10 cellular contexts compared by ENCODE assay signal in the genomic region with DNA sequence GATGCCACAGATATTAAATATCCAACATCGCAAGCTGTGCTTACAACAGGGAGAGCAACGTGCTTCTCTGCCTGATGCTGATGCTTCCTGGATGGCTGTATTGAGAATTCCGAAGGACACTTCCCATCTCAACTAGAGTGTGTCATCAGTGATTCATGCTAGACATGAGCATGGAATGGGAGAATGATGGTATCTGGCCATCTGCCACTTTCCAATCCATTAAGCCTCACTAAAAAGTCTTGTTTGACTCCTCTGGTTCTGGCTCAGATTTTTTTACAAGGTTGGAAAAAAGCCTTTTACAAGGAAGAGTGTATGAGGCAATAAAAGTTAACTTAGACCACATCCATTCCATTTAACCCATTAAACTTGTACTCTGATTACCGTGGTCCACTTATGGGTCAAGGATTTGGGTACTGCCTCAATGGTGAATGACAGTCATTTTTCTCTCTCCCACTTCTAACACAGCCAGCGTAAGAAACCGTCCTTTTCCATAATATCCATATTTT.
DNase-seq lines count a peak whose midpoint lies in the region; FAIRE-seq and TF ChIP-seq lines count a peak whose summit lies in the region.
"Had no signal": no experiment of that assay in that cellular context is flagged by ENCODE, and none has a peak within 500 bp of the region (broad histone marks: within the 10 kb centered on the region; RNA-seq: fewer than 3 reads in every experiment).

No MANE protein-coding gene starts in this region.

- dilution Hi-C loops in endothelial cell of umbilical vein (cut with MboI; ENCODE audit: extremely low pct_ligation_motif_present, low sequenced_read_pairs) = no loop called here

- H3K4me2 ChIP-seq in endothelial cell of umbilical vein (ENCODE audit: insufficient read depth, low read length) = no peak overlapping the region
- H3K4me2 ChIP-seq: PC-9 had no signal

- no peaks in the 10 kb centered on the region for H3K79me2 ChIP-seq in endothelial cell of umbilical vein (ENCODE audit: control insufficient read depth, insufficient read depth, low read length)

- H3K9me1 ChIP-seq in endothelial cell of umbilical vein (replicated peaks; ENCODE audit: control insufficient read depth, extremely low read depth, insufficient read depth, low read length) = no peaks in the 10 kb centered on the region

- CTCF ChIA-PET in endothelial cell of umbilical vein (lab: Charles Lee) = no interaction called here

- H3K36me3 ChIP-seq in endothelial cell of umbilical vein (ENCODE audit: control insufficient read depth in 2 of 2, extremely low read depth in 1 of 2, insufficient read depth in 2 of 2, low read length in 2 of 2) = no peaks in the 10 kb centered on the region

- H2AFZ ChIP-seq in endothelial cell of umbilical vein (ENCODE audit: low read depth, low read length) = no peak overlapping the region
- H2AFZ ChIP-seq: PC-9 had no signal

- DNase-seq in Caki2 (ENCODE audit: low read depth) = peak; percentile 72
- DNase-seq in NCI-H226 = peak; percentile 97
- DNase-seq in endothelial cell of umbilical vein (ENCODE audit: low read depth, low spot score) = peak; percentile 11
- peak; percentile 93 for DNase-seq in myocyte (ENCODE audit: low read depth)
- no peak for DNase-seq in NK-92 treated with Interleukin-12 subunit alpha and Interleukin-12 subunit beta, amount 100 ng/mL, for 24 hours (lab: John Stamatoyannopoulos, UW)
- no peak for DNase-seq in iPS-NIHi11 (ENCODE audit: low spot score)
- no peak for DNase-seq in dorsolateral prefrontal cortex
- DNase-seq in NCI-H146 treated with DMSO at 0.1 percent for 48 hours (lab: John Stamatoyannopoulos, UW; ENCODE audit: unreplicated experiment) = no peak
- DNase-seq: activated CD4-positive, alpha-beta memory T cell treated with anti-CD3 and anti-CD28 coated beads, Interleukin-2, amount 10 ng/mL, durations not matched to agents 7 days and 5 days; PC-9 had no signal

- in situ Hi-C loops in Caki2 (cut with HindIII; ENCODE audit: low pct_unique_long_range_greater_than_20kb, low sequenced_read_pairs) = no loop called here

- no peak for TF ChIP-seq CTCF in endothelial cell of umbilical vein (IDR thresholded peaks at IDR 0.05; ENCODE audit: extremely low read depth in 1 of 2, insufficient read depth in 1 of 2, low read depth in 1 of 2, low read length in 2 of 2)
- TF ChIP-seq CTCF in dorsolateral prefrontal cortex (IDR thresholded peaks at IDR 0.05 in 54 of 56, conservative IDR thresholded peaks at IDR 0.05 in 2 of 56; ENCODE audit: low read depth in 1 of 56, partially characterized antibody in 56 of 56) = no peak

- no peak overlapping the region for H3K9ac ChIP-seq in endothelial cell of umbilical vein (replicated peaks; ENCODE audit: extremely low read depth, insufficient read depth, low read length)

- H4K20me1 ChIP-seq in endothelial cell of umbilical vein (replicated peaks; ENCODE audit: control insufficient read depth, extremely low read depth, insufficient read depth, low read length) = no peaks in the 10 kb centered on the region

- POLR2A ChIA-PET in endothelial cell of umbilical vein (lab: Charles Lee) = no interaction called here

- no TSS peak for BruUV-seq in endothelial cell of umbilical vein (replicated peaks; lab: Mats Ljungman, UMichigan)

- H3K4me3 ChIP-seq in endothelial cell of umbilical vein (replicated peaks in 1 of 3; ENCODE audit: insufficient read depth in 1 of 3, low read depth in 1 of 3, low read length in 3 of 3) (no peak overlapping the region), dorsolateral prefrontal cortex (no peak overlapping the region)
- H3K4me3 ChIP-seq: PC-9 had no signal

- H3K9me3 ChIP-seq in endothelial cell of umbilical vein (replicated peaks; ENCODE audit: control insufficient read depth, insufficient read depth, low read length) = no peaks in the 10 kb centered on the region

- intact Hi-C loops in endothelial cell of umbilical vein (cut with micrococcal nuclease) = no loop called here
- intact Hi-C loops in dorsolateral prefrontal cortex (cut with DNase I) = no loop called here

- no peak for TF ChIP-seq POLR2A in endothelial cell of umbilical vein (IDR thresholded peaks at IDR 0.05; ENCODE audit: low read depth, low read length)

- H3K27ac ChIP-seq in endothelial cell of umbilical vein (ENCODE audit: insufficient read depth, low read depth, low read length) (no peak overlapping the region), dorsolateral prefrontal cortex (no peak overlapping the region)
- H3K27ac ChIP-seq: PC-9 had no signal

- no peaks in the 10 kb centered on the region for H3K4me1 ChIP-seq in endothelial cell of umbilical vein (ENCODE audit: control insufficient read depth, extremely low read depth, insufficient read depth, low read length)

- H3K27me3 ChIP-seq in endothelial cell of umbilical vein (ENCODE audit: control insufficient read depth in 2 of 2, insufficient read depth in 2 of 2, low read length in 2 of 2) (no peaks in the 10 kb centered on the region), dorsolateral prefrontal cortex (no peaks in the 10 kb centered on the region)

- FAIRE-seq in endothelial cell of umbilical vein (lab: Jason Lieb, UNC) = peak; percentile 8

TF ChIP-seq in endothelial cell of umbilical vein, 7 proteins besides CTCF, POLR2A, EP300 and RAD21:
- TF ChIP-seq FOS (IDR thresholded peaks at IDR 0.05; ENCODE audit: borderline replicate concordance, insufficient read depth, low read length) (peak; percentile 77), EZH2 (IDR thresholded peaks at IDR 0.05; ENCODE audit: borderline replicate concordance, low read depth, low read length, severe bottlenecking) (no peak), POLR2AphosphoS5 (IDR thresholded peaks at IDR 0.05; ENCODE audit: insufficient read depth, low read depth, low read length) (no peak), GATA2 (IDR thresholded peaks at IDR 0.05; ENCODE audit: insufficient read depth, insufficient read length, low read depth, low read length) (no peak), MYC (IDR thresholded peaks at IDR 0.05; ENCODE audit: low read depth, low read length) (no peak)
- TF ChIP-seq, protein P1, sequence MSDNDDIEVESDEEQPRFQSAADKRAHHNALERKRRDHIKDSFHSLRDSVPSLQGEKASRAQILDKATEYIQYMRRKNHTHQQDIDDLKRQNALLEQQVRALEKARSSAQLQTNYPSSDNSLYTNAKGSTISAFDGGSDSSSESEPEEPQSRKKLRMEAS (IDR thresholded peaks at IDR 0.05; ENCODE audit: insufficient read depth, insufficient read length) = no peak
TF ChIP-seq in endothelial cell of umbilical vein: peak in this region for 1.

Comparison
In these comparisons a context has a peak if more than half of its experiments do, and no peak if none do; other contexts are left out.
1. DNase-seq: peak in Caki2 (single experiment), NCI-H226 (single experiment), endothelial cell of umbilical vein (single experiment) and myocyte (single experiment); none in NK-92 treated with Interleukin-12 subunit alpha and Interleukin-12 subunit beta, amount 100 ng/mL, for 24 hours (single experiment), iPS-NIHi11 (single experiment), dorsolateral prefrontal cortex (0 of 10) and NCI-H146 treated with DMSO at 0.1 percent for 48 hours (single experiment).